In the genomic region with DNA sequence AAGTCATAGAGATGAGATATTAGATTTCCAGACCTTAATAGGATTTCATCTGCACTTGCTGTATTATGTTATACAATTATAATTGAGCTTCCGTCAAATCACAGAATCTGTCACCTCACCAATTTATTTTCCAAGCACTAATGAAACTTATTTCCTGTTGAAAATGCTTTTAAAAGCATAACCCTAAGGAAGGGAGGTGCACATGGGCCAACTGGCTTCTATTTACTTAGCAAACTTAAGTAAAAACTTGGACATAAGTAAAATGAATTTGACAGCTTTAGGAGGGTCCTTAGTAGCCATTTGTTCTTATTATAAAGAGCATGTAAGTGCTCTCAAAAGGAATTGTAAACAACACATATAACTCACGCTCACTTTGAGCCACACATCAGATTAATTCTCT, we compare ENCODE assay signal across 27 cellular contexts.
"Had no signal": no experiment of that assay in that cellular context is flagged by ENCODE, and none has a peak within 500 bp of the region (broad histone marks: within the 10 kb centered on the region; RNA-seq: fewer than 3 reads in every experiment).

No MANE protein-coding gene starts in this region.

- ATAC-seq: activated CD4-positive, alpha-beta T cell treated with anti-CD3 and anti-CD28 coated beads for 36 hours; activated T-cell treated with anti-CD3 and anti-CD28 coated beads, Interleukin-2, amount 50 U/mL, for 72 hours; effector memory CD8-positive, alpha-beta T cell; esophagus mucosa; naive thymus-derived CD4-positive, alpha-beta T cell; right lobe of liver; stimulated activated memory B cell treated with anti-CD40 and anti-IgM and Interleukin-4, amounts not matched to agents 10 μg/mL and 1 μg/mL and 100 μg/mL, for 72 hours had no signal

- H3K9me3 ChIP-seq: colonic mucosa, left ventricle myocardium inferior, right lobe of liver, stomach, suprapubic skin, transverse colon had no signal

- H3K27ac ChIP-seq: colonic mucosa, dorsolateral prefrontal cortex, hepatocyte, left ventricle myocardium inferior, right lobe of liver, skin epidermis, stomach, suprapubic skin, transverse colon had no signal

- H3K27ac Mint-ChIP-seq: activated B cell treated with CpG ODN at 0.5 μM for 24 hours; activated CD4-positive, alpha-beta T cell treated with anti-CD3 and anti-CD28 coated beads for 36 hours; activated naive CD4-positive, alpha-beta T cell treated with anti-CD3 and anti-CD28 coated beads, Interleukin-2, amount 10 ng/mL, durations not matched to agents 7 days and 5 days; activated T-cell treated with anti-CD3 and anti-CD28 coated beads, Interleukin-2, amount 50 U/mL, for 72 hours; effector memory CD8-positive, alpha-beta T cell; immature natural killer cell; naive thymus-derived CD4-positive, alpha-beta T cell; stimulated activated memory B cell treated with anti-CD40 and anti-IgM and Interleukin-4, amounts not matched to agents 10 μg/mL and 1 μg/mL and 100 μg/mL, for 72 hours had no signal

- H3K36me3 Mint-ChIP-seq: activated naive CD4-positive, alpha-beta T cell treated with anti-CD3 and anti-CD28 coated beads, Interleukin-2, amount 10 ng/mL, durations not matched to agents 7 days and 5 days; immature natural killer cell; naive thymus-derived CD4-positive, alpha-beta T cell; stimulated activated memory B cell treated with anti-CD40 and anti-IgM and Interleukin-4, amounts not matched to agents 10 μg/mL and 1 μg/mL and 100 μg/mL, for 72 hours had no signal

- H3K9me3 Mint-ChIP-seq: activated B cell treated with CpG ODN at 0.5 μM for 24 hours; activated naive CD4-positive, alpha-beta T cell treated with anti-CD3 and anti-CD28 coated beads, Interleukin-2, amount 10 ng/mL, durations not matched to agents 7 days and 5 days; activated T-cell treated with anti-CD3 and anti-CD28 coated beads, Interleukin-2, amount 50 U/mL, for 72 hours; neural crest cell had no signal

- DNase-seq: activated B cell treated with CpG ODN at 0.5 μM for 24 hours; activated CD4-positive, alpha-beta T cell treated with anti-CD3 and anti-CD28 coated beads for 36 hours; activated CD4-positive, alpha-beta T cell treated with anti-CD3 and anti-CD28 coated beads, Interleukin-2, amount 50 U/mL, for 4 hours; activated CD8-positive, alpha-beta memory T cell treated with anti-CD3 and anti-CD28 coated beads for 24 hours; activated CD8-positive, alpha-beta memory T cell treated with anti-CD3 and anti-CD28 coated beads, Interleukin-2, amount 50 U/mL, for 4 hours; activated effector memory CD4-positive, alpha-beta T cell treated with Interleukin-2 at 50 U/mL for 16 hours; activated naive CD4-positive, alpha-beta T cell treated with anti-CD3 and anti-CD28 coated beads, Interleukin-2, amount 10 ng/mL, durations not matched to agents 7 days and 5 days; activated T-cell treated with anti-CD3 and anti-CD28 coated beads, Interleukin-2, amount 50 U/mL, for 72 hours; amygdala; colonic mucosa; dorsolateral prefrontal cortex; effector memory CD8-positive, alpha-beta T cell; foreskin melanocyte; glutamatergic neuron; immature natural killer cell; left ventricle myocardium inferior; naive thymus-derived CD4-positive, alpha-beta T cell; occipital lobe; right lobe of liver; stomach; transverse colon had no signal

- H3K4me1 ChIP-seq: colonic mucosa, left ventricle myocardium inferior, right lobe of liver, stomach, suprapubic skin, transverse colon had no signal

- H3K4me1 Mint-ChIP-seq: activated B cell treated with CpG ODN at 0.5 μM for 24 hours; activated CD4-positive, alpha-beta T cell treated with anti-CD3 and anti-CD28 coated beads for 36 hours; activated naive CD4-positive, alpha-beta T cell treated with anti-CD3 and anti-CD28 coated beads, Interleukin-2, amount 10 ng/mL, durations not matched to agents 7 days and 5 days; immature natural killer cell; naive thymus-derived CD4-positive, alpha-beta T cell; stimulated activated memory B cell treated with anti-CD40 and anti-IgM and Interleukin-4, amounts not matched to agents 10 μg/mL and 1 μg/mL and 100 μg/mL, for 72 hours had no signal

- H3K4me3 ChIP-seq: colonic mucosa, dorsolateral prefrontal cortex, hepatocyte, left ventricle myocardium inferior, right lobe of liver, skin epidermis, stomach, suprapubic skin, transverse colon had no signal

- H3K27me3 Mint-ChIP-seq: activated B cell treated with CpG ODN at 0.5 μM for 24 hours; activated CD4-positive, alpha-beta T cell treated with anti-CD3 and anti-CD28 coated beads for 36 hours; activated naive CD4-positive, alpha-beta T cell treated with anti-CD3 and anti-CD28 coated beads, Interleukin-2, amount 10 ng/mL, durations not matched to agents 7 days and 5 days; effector memory CD8-positive, alpha-beta T cell; stimulated activated memory B cell treated with anti-CD40 and anti-IgM and Interleukin-4, amounts not matched to agents 10 μg/mL and 1 μg/mL and 100 μg/mL, for 72 hours had no signal

- H3K27me3 ChIP-seq: colonic mucosa, hepatocyte, right lobe of liver, stomach, suprapubic skin, transverse colon had no signal

- H3K4me3 Mint-ChIP-seq: activated B cell treated with CpG ODN at 0.5 μM for 24 hours; activated CD4-positive, alpha-beta T cell treated with anti-CD3 and anti-CD28 coated beads for 36 hours; activated naive CD4-positive, alpha-beta T cell treated with anti-CD3 and anti-CD28 coated beads, Interleukin-2, amount 10 ng/mL, durations not matched to agents 7 days and 5 days; activated T-cell treated with anti-CD3 and anti-CD28 coated beads, Interleukin-2, amount 50 U/mL, for 72 hours; effector memory CD8-positive, alpha-beta T cell; immature natural killer cell; naive thymus-derived CD4-positive, alpha-beta T cell; neural crest cell; stimulated activated memory B cell treated with anti-CD40 and anti-IgM and Interleukin-4, amounts not matched to agents 10 μg/mL and 1 μg/mL and 100 μg/mL, for 72 hours had no signal

- H3K36me3 ChIP-seq: colonic mucosa, left ventricle myocardium inferior, right lobe of liver, stomach, suprapubic skin, transverse colon had no signal
